ENCODE assay signal across 18 cellular contexts in the genomic region with DNA sequence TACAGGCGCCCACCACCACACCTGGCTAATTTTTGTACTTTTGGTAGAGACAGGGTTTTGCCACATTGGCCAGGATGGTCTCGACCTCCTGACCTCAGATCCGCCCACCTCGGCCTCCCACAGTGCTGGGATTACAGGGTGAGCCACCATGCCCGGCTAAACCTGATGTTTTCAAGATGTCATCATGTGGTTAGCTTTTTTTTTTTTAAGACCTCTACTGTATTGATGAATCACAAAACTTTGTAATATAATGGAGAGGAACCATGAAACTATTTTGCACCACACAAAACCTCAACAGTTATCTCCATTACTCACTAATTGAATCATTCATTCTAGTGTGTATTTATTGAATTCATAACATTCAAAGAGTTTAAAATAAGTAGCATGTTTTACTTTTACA.
DNase-seq lines count a peak whose midpoint lies in the region; ATAC-seq and TF ChIP-seq lines count a peak whose summit lies in the region.
"Had no signal": no experiment of that assay in that cellular context is flagged by ENCODE, and none has a peak within 500 bp of the region (broad histone marks: within the 10 kb centered on the region; RNA-seq: fewer than 3 reads in every experiment).

No MANE protein-coding gene starts in this region.

- no peak overlapping the region for H3K27ac Mint-ChIP-seq in activated naive CD8-positive, alpha-beta T cell treated with anti-CD3 and anti-CD28 coated beads, Interleukin-2, amount 50 U/mL, for 24 hours
- H3K27ac Mint-ChIP-seq in stimulated activated effector memory CD8-positive, alpha-beta T cell treated with anti-CD3 and anti-CD28 coated beads, Interleukin-12 subunit alpha, Interleukin-12 subunit beta, amount 100 ng/mL, for 72 hours: no peak overlapping the region
- H3K27ac Mint-ChIP-seq in osteocyte (ENCODE audit: unreplicated experiment) (no peak overlapping the region), progenitor cell of endocrine pancreas (no peak overlapping the region)
- H3K27ac Mint-ChIP-seq: activated naive CD4-positive, alpha-beta T cell treated with anti-CD3 and anti-CD28 coated beads for 36 hours; brain; memory B cell; natural killer cell had no signal

- H3K4me1 Mint-ChIP-seq in activated naive CD8-positive, alpha-beta T cell treated with anti-CD3 and anti-CD28 coated beads, Interleukin-2, amount 50 U/mL, for 24 hours: no peaks in the 10 kb centered on the region
- H3K4me1 Mint-ChIP-seq in stimulated activated effector memory CD8-positive, alpha-beta T cell treated with anti-CD3 and anti-CD28 coated beads, Interleukin-12 subunit alpha, Interleukin-12 subunit beta, amount 100 ng/mL, for 72 hours: no peaks in the 10 kb centered on the region
- H3K4me1 Mint-ChIP-seq in osteocyte (ENCODE audit: unreplicated experiment): no peaks in the 10 kb centered on the region
- H3K4me1 Mint-ChIP-seq in progenitor cell of endocrine pancreas (ENCODE audit: low read depth): no peaks in the 10 kb centered on the region
- H3K4me1 Mint-ChIP-seq: brain, memory B cell, natural killer cell had no signal

- peak; percentile 66 for ATAC-seq in activated naive CD8-positive, alpha-beta T cell treated with anti-CD3 and anti-CD28 coated beads, Interleukin-2, amount 50 U/mL, for 24 hours
- ATAC-seq in stimulated activated effector memory CD8-positive, alpha-beta T cell treated with anti-CD3 and anti-CD28 coated beads, Interleukin-12 subunit alpha, Interleukin-12 subunit beta, amount 100 ng/mL, for 72 hours: peak; percentile 84
- no peak for ATAC-seq in HG03135 (IDR thresholded peaks at IDR 0.05; ENCODE audit: unreplicated experiment)
- ATAC-seq: natural killer cell had no signal

- TF ChIP-seq CTCF in osteocyte (IDR thresholded peaks at IDR 0.05) (no peak), progenitor cell of endocrine pancreas (IDR thresholded peaks at IDR 0.05; ENCODE audit: unreplicated experiment) (no peak)

- H3K36me3 Mint-ChIP-seq in activated naive CD8-positive, alpha-beta T cell treated with anti-CD3 and anti-CD28 coated beads, Interleukin-2, amount 50 U/mL, for 24 hours (ENCODE audit: low read depth): no peaks in the 10 kb centered on the region
- no peaks in the 10 kb centered on the region for H3K36me3 Mint-ChIP-seq in stimulated activated effector memory CD8-positive, alpha-beta T cell treated with anti-CD3 and anti-CD28 coated beads, Interleukin-12 subunit alpha, Interleukin-12 subunit beta, amount 100 ng/mL, for 72 hours
- H3K36me3 Mint-ChIP-seq in osteocyte (ENCODE audit: unreplicated experiment) (no peaks in the 10 kb centered on the region), progenitor cell of endocrine pancreas (ENCODE audit: insufficient read depth) (no peaks in the 10 kb centered on the region)
- H3K36me3 Mint-ChIP-seq: brain, memory B cell, natural killer cell had no signal

- H3K4me3 Mint-ChIP-seq in activated naive CD8-positive, alpha-beta T cell treated with anti-CD3 and anti-CD28 coated beads, Interleukin-2, amount 50 U/mL, for 24 hours: no peak overlapping the region
- no peak overlapping the region for H3K4me3 Mint-ChIP-seq in stimulated activated effector memory CD8-positive, alpha-beta T cell treated with anti-CD3 and anti-CD28 coated beads, Interleukin-12 subunit alpha, Interleukin-12 subunit beta, amount 100 ng/mL, for 72 hours
- H3K4me3 Mint-ChIP-seq in osteocyte (ENCODE audit: unreplicated experiment): no peak overlapping the region
- H3K4me3 Mint-ChIP-seq in progenitor cell of endocrine pancreas (ENCODE audit: low read depth): no peak overlapping the region
- H3K4me3 Mint-ChIP-seq: activated naive CD4-positive, alpha-beta T cell treated with anti-CD3 and anti-CD28 coated beads for 36 hours; brain; memory B cell; natural killer cell had no signal

- H3K9me3 Mint-ChIP-seq in activated naive CD8-positive, alpha-beta T cell treated with anti-CD3 and anti-CD28 coated beads, Interleukin-2, amount 50 U/mL, for 24 hours: no peaks in the 10 kb centered on the region
- no peaks in the 10 kb centered on the region for H3K9me3 Mint-ChIP-seq in stimulated activated effector memory CD8-positive, alpha-beta T cell treated with anti-CD3 and anti-CD28 coated beads, Interleukin-12 subunit alpha, Interleukin-12 subunit beta, amount 100 ng/mL, for 72 hours
- H3K9me3 Mint-ChIP-seq in osteocyte (ENCODE audit: unreplicated experiment) (no peaks in the 10 kb centered on the region), progenitor cell of endocrine pancreas (ENCODE audit: low read depth) (no peaks in the 10 kb centered on the region)
- H3K9me3 Mint-ChIP-seq: activated naive CD4-positive, alpha-beta T cell treated with anti-CD3 and anti-CD28 coated beads for 36 hours had no signal

- DNase-seq in activated naive CD4-positive, alpha-beta T cell treated with Interleukin-2 at 50 U/mL for 16 hours: peak; percentile 17
- no peak for DNase-seq in activated naive CD4-positive, alpha-beta T cell (lab: John Stamatoyannopoulos, UW)
- DNase-seq in GM04504 (ENCODE audit: low read depth): peak; percentile 37
- peak; percentile 18 for DNase-seq in activated naive CD8-positive, alpha-beta T cell treated with anti-CD3 and anti-CD28 coated beads, Interleukin-2, amount 50 U/mL, for 24 hours
- DNase-seq in stimulated activated effector memory CD8-positive, alpha-beta T cell treated with anti-CD3 and anti-CD28 coated beads, Interleukin-12 subunit alpha, Interleukin-12 subunit beta, amount 100 ng/mL, for 72 hours (ENCODE audit: low spot score in 2 of 2): no peak
- DNase-seq in osteocyte (ENCODE audit: extremely low spot score, unreplicated experiment): no peak
- DNase-seq in progenitor cell of endocrine pancreas (ENCODE audit: low spot score, unreplicated experiment): no peak
- DNase-seq: activated CD8-positive, alpha-beta memory T cell treated with anti-CD3 and anti-CD28 coated beads for 24 hours; activated naive CD4-positive, alpha-beta T cell treated with anti-CD3 and anti-CD28 coated beads for 36 hours; H7; head of caudate nucleus; natural killer cell; NCI-H2029; NCI-H524 treated with DMSO at 0.1 percent for 48 hours; substantia nigra had no signal

- H3K27me3 Mint-ChIP-seq in activated naive CD8-positive, alpha-beta T cell treated with anti-CD3 and anti-CD28 coated beads, Interleukin-2, amount 50 U/mL, for 24 hours: peaks cover 2% of the 10 kb centered on the region
- peaks cover 19% of the 10 kb centered on the region for H3K27me3 Mint-ChIP-seq in osteocyte (ENCODE audit: unreplicated experiment)
- no peaks in the 10 kb centered on the region for H3K27me3 Mint-ChIP-seq in progenitor cell of endocrine pancreas
- H3K27me3 Mint-ChIP-seq: brain, memory B cell had no signal

Comparison
In these comparisons a context has a peak if more than half of its experiments do, and no peak if none do; other contexts are left out.
1. DNase-seq: peak in activated naive CD4-positive, alpha-beta T cell treated with Interleukin-2 at 50 U/mL for 16 hours (single experiment), GM04504 (single experiment) and activated naive CD8-positive, alpha-beta T cell treated with anti-CD3 and anti-CD28 coated beads, Interleukin-2, amount 50 U/mL, for 24 hours (single experiment); none in activated naive CD4-positive, alpha-beta T cell (0 of 4), stimulated activated effector memory CD8-positive, alpha-beta T cell treated with anti-CD3 and anti-CD28 coated beads, Interleukin-12 subunit alpha, Interleukin-12 subunit beta, amount 100 ng/mL, for 72 hours (0 of 2), osteocyte (single experiment) and progenitor cell of endocrine pancreas (single experiment).